Comparison of ENCODE assay signal across 2 cellular contexts in the genomic region with DNA sequence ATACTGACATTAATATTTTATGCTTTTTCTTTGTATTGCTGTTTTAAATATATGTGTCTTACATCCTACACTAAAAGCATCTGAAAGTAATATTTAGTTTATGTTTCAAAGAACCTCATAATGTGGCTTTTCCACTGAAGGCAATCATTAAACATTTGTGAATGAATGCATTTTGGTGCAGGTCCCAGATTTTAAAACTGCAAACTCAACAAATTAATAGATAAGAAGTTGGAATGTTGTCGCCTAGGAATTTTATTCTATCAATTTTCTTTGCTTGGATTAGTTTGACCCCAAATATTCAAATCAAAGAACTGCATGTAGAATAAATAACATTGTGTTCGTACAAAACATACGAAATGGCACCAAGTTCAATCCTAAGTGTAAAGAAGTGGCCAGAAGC.
TF ChIP-seq lines count a peak whose summit lies in the region.

No MANE protein-coding gene starts in this region.

TF ChIP-seq in IMR-90, 13 proteins besides CTCF, POLR2A, EP300 and RAD21:
- TF ChIP-seq SMC3 (IDR thresholded peaks at IDR 0.05; ENCODE audit: low read depth, low read length) (no peak), MAFK (IDR thresholded peaks at IDR 0.05; ENCODE audit: low read depth, low read length) (peak; percentile 41; the same call in 1 of the 2 replicates)

TF ChIP-seq in K562, 482 proteins besides CTCF, POLR2A, EP300 and RAD21:
- TF ChIP-seq, protein P1, sequence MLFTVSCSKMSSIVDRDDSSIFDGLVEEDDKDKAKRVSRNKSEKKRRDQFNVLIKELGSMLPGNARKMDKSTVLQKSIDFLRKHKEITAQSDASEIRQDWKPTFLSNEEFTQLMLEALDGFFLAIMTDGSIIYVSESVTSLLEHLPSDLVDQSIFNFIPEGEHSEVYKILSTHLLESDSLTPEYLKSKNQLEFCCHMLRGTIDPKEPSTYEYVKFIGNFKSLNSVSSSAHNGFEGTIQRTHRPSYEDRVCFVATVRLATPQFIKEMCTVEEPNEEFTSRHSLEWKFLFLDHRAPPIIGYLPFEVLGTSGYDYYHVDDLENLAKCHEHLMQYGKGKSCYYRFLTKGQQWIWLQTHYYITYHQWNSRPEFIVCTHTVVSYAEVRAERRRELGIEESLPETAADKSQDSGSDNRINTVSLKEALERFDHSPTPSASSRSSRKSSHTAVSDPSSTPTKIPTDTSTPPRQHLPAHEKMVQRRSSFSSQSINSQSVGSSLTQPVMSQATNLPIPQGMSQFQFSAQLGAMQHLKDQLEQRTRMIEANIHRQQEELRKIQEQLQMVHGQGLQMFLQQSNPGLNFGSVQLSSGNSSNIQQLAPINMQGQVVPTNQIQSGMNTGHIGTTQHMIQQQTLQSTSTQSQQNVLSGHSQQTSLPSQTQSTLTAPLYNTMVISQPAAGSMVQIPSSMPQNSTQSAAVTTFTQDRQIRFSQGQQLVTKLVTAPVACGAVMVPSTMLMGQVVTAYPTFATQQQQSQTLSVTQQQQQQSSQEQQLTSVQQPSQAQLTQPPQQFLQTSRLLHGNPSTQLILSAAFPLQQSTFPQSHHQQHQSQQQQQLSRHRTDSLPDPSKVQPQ (CRISPR knock-in tag; IDR thresholded peaks at IDR 0.05; ENCODE audit: borderline replicate concordance), result no peak
- TF ChIP-seq STAG1 (CRISPR knock-in tag; IDR thresholded peaks at IDR 0.05; ENCODE audit: borderline replicate concordance) (no peak), MAFF (IDR thresholded peaks at IDR 0.05; ENCODE audit: low read length) (peak; percentile 33; the same call in 1 of the 2 replicates), ZNF316 (IDR thresholded peaks at IDR 0.05) (peak; percentile 79), C11orf30 (IDR thresholded peaks at IDR 0.05; ENCODE audit: low read depth) (peak; percentile 49; the same call in 1 of the 2 replicates), MAFG (tag; conservative IDR thresholded peaks at IDR 0.05) (peak; percentile 34; the same call in 1 of the 2 replicates)
